9 cellular contexts compared by ENCODE assay signal in the genomic region with DNA sequence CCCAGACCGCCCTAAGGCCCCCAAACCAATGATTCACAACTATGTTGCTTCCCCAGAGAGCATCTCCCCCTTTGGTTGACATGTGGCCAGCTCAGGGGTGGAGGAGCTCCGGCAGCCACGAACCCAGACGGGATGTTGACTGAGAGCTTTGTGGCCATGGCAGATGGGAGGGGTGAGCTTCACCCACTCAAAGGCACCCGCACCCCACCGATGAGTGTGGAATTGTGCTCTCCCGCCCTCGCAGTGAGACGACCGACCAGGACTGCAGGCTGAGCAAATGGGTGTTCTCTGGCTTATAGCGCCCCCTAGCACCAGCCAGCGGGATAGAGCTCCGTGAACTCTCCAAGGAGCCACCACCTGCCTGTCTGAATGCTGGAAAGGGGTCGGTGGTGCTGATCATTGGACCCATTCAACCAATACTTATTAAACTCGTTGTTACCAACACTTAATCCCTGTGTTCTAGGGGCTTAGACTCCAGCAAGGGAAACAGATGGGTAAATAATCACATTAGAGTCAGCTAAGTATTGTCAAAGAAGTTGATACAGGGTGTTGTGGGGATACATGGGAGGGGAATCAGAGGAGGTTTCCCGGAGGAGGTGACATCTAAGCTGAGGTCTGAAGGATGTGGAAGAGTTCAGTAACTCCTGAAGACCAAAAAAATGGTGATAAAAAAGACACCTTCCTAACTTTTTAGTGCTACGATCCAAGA. TPM values are rescaled to one million over a fixed set of nuclear protein-coding genes. Genes with fewer than 3 reads are reported as not detected.
DNase-seq lines count a peak whose midpoint lies in the region; ATAC-seq, FAIRE-seq and TF ChIP-seq lines count a peak whose summit lies in the region.
"Had no signal": no experiment of that assay in that cellular context is flagged by ENCODE, and none has a peak within 500 bp of the region (broad histone marks: within the 10 kb centered on the region; RNA-seq: fewer than 3 reads in every experiment).

No MANE protein-coding gene starts in this region.

- H3K4me1 ChIP-seq in endothelial cell of umbilical vein (ENCODE audit: control insufficient read depth, extremely low read depth, insufficient read depth, low read length): no peaks in the 10 kb centered on the region

- no peak overlapping the region for H3K27ac Mint-ChIP-seq in activated CD8-positive, alpha-beta memory T cell treated with anti-CD3 and anti-CD28 coated beads, Interleukin-2, amount 10 ng/mL, durations not matched to agents 7 days and 5 days
- no peak overlapping the region for H3K27ac Mint-ChIP-seq in stimulated activated effector memory CD8-positive, alpha-beta T cell treated with anti-CD3 and anti-CD28 coated beads, Interleukin-12 subunit alpha, Interleukin-12 subunit beta, amount 100 ng/mL, for 72 hours

- no peaks in the 10 kb centered on the region for H3K9me1 ChIP-seq in endothelial cell of umbilical vein (replicated peaks; ENCODE audit: control insufficient read depth, extremely low read depth, insufficient read depth, low read length)

- no TSS peak for BruUV-seq in endothelial cell of umbilical vein (replicated peaks; lab: Mats Ljungman, UMichigan)

- no peaks in the 10 kb centered on the region for H3K36me3 ChIP-seq in endothelial cell of umbilical vein (ENCODE audit: control insufficient read depth in 2 of 2, extremely low read depth in 1 of 2, insufficient read depth in 2 of 2, low read length in 2 of 2)

- no peak for TF ChIP-seq POLR2A in GM12892 (IDR thresholded peaks at IDR 0.05; ENCODE audit: low read depth, low read length)
- no peak for TF ChIP-seq POLR2A in endothelial cell of umbilical vein (IDR thresholded peaks at IDR 0.05; ENCODE audit: low read depth, low read length)

- no peaks in the 10 kb centered on the region for H4K20me1 ChIP-seq in endothelial cell of umbilical vein (replicated peaks; ENCODE audit: control insufficient read depth, extremely low read depth, insufficient read depth, low read length)

- no peaks in the 10 kb centered on the region for H3K9me3 ChIP-seq in endothelial cell of umbilical vein (replicated peaks; ENCODE audit: control insufficient read depth, insufficient read depth, low read length)

- no peaks in the 10 kb centered on the region for H3K4me1 Mint-ChIP-seq in activated CD8-positive, alpha-beta memory T cell treated with anti-CD3 and anti-CD28 coated beads, Interleukin-2, amount 10 ng/mL, durations not matched to agents 7 days and 5 days
- peaks cover 5% of the 10 kb centered on the region for H3K4me1 Mint-ChIP-seq in stimulated activated effector memory CD8-positive, alpha-beta T cell treated with anti-CD3 and anti-CD28 coated beads, Interleukin-12 subunit alpha, Interleukin-12 subunit beta, amount 100 ng/mL, for 72 hours

- no peaks in the 10 kb centered on the region for H3K36me3 Mint-ChIP-seq in activated CD8-positive, alpha-beta memory T cell treated with anti-CD3 and anti-CD28 coated beads, Interleukin-2, amount 10 ng/mL, durations not matched to agents 7 days and 5 days
- no peaks in the 10 kb centered on the region for H3K36me3 Mint-ChIP-seq in stimulated activated effector memory CD8-positive, alpha-beta T cell treated with anti-CD3 and anti-CD28 coated beads, Interleukin-12 subunit alpha, Interleukin-12 subunit beta, amount 100 ng/mL, for 72 hours

- intact Hi-C loops in endothelial cell of umbilical vein (cut with micrococcal nuclease): loop anchor here (1.0 kb wide), 2 partner anchors 137 to 268 kb away; no protein-coding TSS in a partner anchor

- peaks cover 52% of the 10 kb centered on the region for H3K27me3 Mint-ChIP-seq in activated CD8-positive, alpha-beta memory T cell treated with anti-CD3 and anti-CD28 coated beads, Interleukin-2, amount 10 ng/mL, durations not matched to agents 7 days and 5 days

- POLR2A ChIA-PET in endothelial cell of umbilical vein (lab: Charles Lee): no interaction called here

- no peak overlapping the region for H3K27ac ChIP-seq in endothelial cell of umbilical vein (ENCODE audit: insufficient read depth, low read depth, low read length)
- H3K27ac ChIP-seq: epithelial cell of prostate had no signal

- H3K4me3 ChIP-seq in endothelial cell of umbilical vein (replicated peaks in 1 of 3; ENCODE audit: insufficient read depth in 1 of 3, low read depth in 1 of 3, low read length in 3 of 3): no peak overlapping the region

- no peak overlapping the region for H3K4me2 ChIP-seq in endothelial cell of umbilical vein (ENCODE audit: insufficient read depth, low read length)

- peaks cover 6 to 7% of the 10 kb centered on the region in 2 experiments for H3K27me3 ChIP-seq in endothelial cell of umbilical vein (ENCODE audit: control insufficient read depth in 2 of 2, insufficient read depth in 2 of 2, low read length in 2 of 2)

- TF ChIP-seq CTCF in endothelial cell of umbilical vein (IDR thresholded peaks at IDR 0.05; ENCODE audit: extremely low read depth in 1 of 2, insufficient read depth in 1 of 2, low read depth in 1 of 2, low read length in 2 of 2): peak; percentile 45 to 64

- H3K4me3 Mint-ChIP-seq in activated CD8-positive, alpha-beta memory T cell treated with anti-CD3 and anti-CD28 coated beads, Interleukin-2, amount 10 ng/mL, durations not matched to agents 7 days and 5 days: no peak overlapping the region
- H3K4me3 Mint-ChIP-seq in stimulated activated effector memory CD8-positive, alpha-beta T cell treated with anti-CD3 and anti-CD28 coated beads, Interleukin-12 subunit alpha, Interleukin-12 subunit beta, amount 100 ng/mL, for 72 hours: no peak overlapping the region

- ATAC-seq in activated CD8-positive, alpha-beta memory T cell treated with anti-CD3 and anti-CD28 coated beads, Interleukin-2, amount 10 ng/mL, durations not matched to agents 7 days and 5 days: peak; percentile 65
- peak; percentile 66 for ATAC-seq in stimulated activated effector memory CD8-positive, alpha-beta T cell treated with anti-CD3 and anti-CD28 coated beads, Interleukin-12 subunit alpha, Interleukin-12 subunit beta, amount 100 ng/mL, for 72 hours
- ATAC-seq in GM18520 (IDR thresholded peaks at IDR 0.05; ENCODE audit: unreplicated experiment) (no peak), HG03469 (IDR thresholded peaks at IDR 0.05; ENCODE audit: unreplicated experiment) (no peak)

- no peak overlapping the region for H3K9ac ChIP-seq in endothelial cell of umbilical vein (replicated peaks; ENCODE audit: extremely low read depth, insufficient read depth, low read length)

- H2AFZ ChIP-seq in endothelial cell of umbilical vein (ENCODE audit: low read depth, low read length): no peak overlapping the region

- no peaks in the 10 kb centered on the region for H3K79me2 ChIP-seq in endothelial cell of umbilical vein (ENCODE audit: control insufficient read depth, insufficient read depth, low read length)

- H3K9me3 Mint-ChIP-seq in activated CD8-positive, alpha-beta memory T cell treated with anti-CD3 and anti-CD28 coated beads, Interleukin-2, amount 10 ng/mL, durations not matched to agents 7 days and 5 days (ENCODE audit: low read depth): no peaks in the 10 kb centered on the region
- H3K9me3 Mint-ChIP-seq in stimulated activated effector memory CD8-positive, alpha-beta T cell treated with anti-CD3 and anti-CD28 coated beads, Interleukin-12 subunit alpha, Interleukin-12 subunit beta, amount 100 ng/mL, for 72 hours: no peaks in the 10 kb centered on the region

- FAIRE-seq in GM12892 (lab: Jason Lieb, UNC) (no peak), endothelial cell of umbilical vein (lab: Jason Lieb, UNC) (no peak)

- DNase-seq in GM12892 (ENCODE audit: insufficient read length): peak; percentile 43
- DNase-seq in NCI-H748 (lab: John Stamatoyannopoulos, UW; ENCODE audit: unreplicated experiment): peak; percentile 8
- DNase-seq in activated CD8-positive, alpha-beta memory T cell treated with anti-CD3 and anti-CD28 coated beads, Interleukin-2, amount 10 ng/mL, durations not matched to agents 7 days and 5 days: peak; percentile 64
- DNase-seq in endothelial cell of umbilical vein (ENCODE audit: low read depth, low spot score): no peak
- DNase-seq in myocyte (ENCODE audit: low read depth): peak; percentile 62
- peak; percentile 15 to 66 for DNase-seq in stimulated activated effector memory CD8-positive, alpha-beta T cell treated with anti-CD3 and anti-CD28 coated beads, Interleukin-12 subunit alpha, Interleukin-12 subunit beta, amount 100 ng/mL, for 72 hours (ENCODE audit: low spot score in 2 of 2)

- CTCF ChIA-PET in activated CD8-positive, alpha-beta memory T cell treated with anti-CD3 and anti-CD28 coated beads, Interleukin-2, amount 10 ng/mL, durations not matched to agents 7 days and 5 days (lab: Charles Lee): interaction anchor here (0.6 to 5.9 kb wide), 39 partner anchors 10 to 692 kb away, joined by 3 to 101 read pairs (median 4); no protein-coding TSS in a partner anchor
- CTCF ChIA-PET in endothelial cell of umbilical vein (lab: Charles Lee): interaction anchor here (0.5 to 4.3 kb wide), 12 partner anchors 19 to 297 kb away, joined by 3 to 81 read pairs (median 4); no protein-coding TSS in a partner anchor

- dilution Hi-C loops in endothelial cell of umbilical vein (cut with MboI; ENCODE audit: extremely low pct_ligation_motif_present, low sequenced_read_pairs): no loop called here

TF ChIP-seq in endothelial cell of umbilical vein, 7 proteins besides CTCF, POLR2A, EP300 and RAD21 (continues in another document):
- no peak for TF ChIP-seq JUN (IDR thresholded peaks at IDR 0.05; ENCODE audit: borderline replicate concordance, insufficient read depth, insufficient read length, low read depth)
- TF ChIP-seq EZH2 (IDR thresholded peaks at IDR 0.05; ENCODE audit: borderline replicate concordance, low read depth, low read length, severe bottlenecking): no peak
- TF ChIP-seq POLR2AphosphoS5 (IDR thresholded peaks at IDR 0.05; ENCODE audit: insufficient read depth, low read depth, low read length): no peak
- no peak for TF ChIP-seq MYC (IDR thresholded peaks at IDR 0.05; ENCODE audit: low read depth, low read length)
- TF ChIP-seq GATA2 (IDR thresholded peaks at IDR 0.05; ENCODE audit: insufficient read depth, insufficient read length, low read depth, low read length): no peak

RNA-seq across cellular contexts. Expression of gene TIMP3, which starts 4.5 kb away (rescaled TPM):
- polyA plus RNA-seq in GM12892 (2012; ENCODE audit: missing spikeins): not detected
- total RNA-seq in activated CD8-positive, alpha-beta memory T cell treated with anti-CD3 and anti-CD28 coated beads, Interleukin-2, amount 10 ng/mL, durations not matched to agents 7 days and 5 days: not detected
- total RNA-seq in endothelial cell of umbilical vein (2.0 and 8.7 TPM in 2 replicates), myocyte (4.0 and 5.2 TPM in 2 replicates)
- polyA plus RNA-seq in endothelial cell of umbilical vein: 0.22 and 0.27 TPM in 2 replicates
- polyA plus RNA-seq in endothelial cell of umbilical vein (2011; cell fraction: cytosol; rRNA removed): 0.18 TPM in 2 replicates
- polyA plus RNA-seq in endothelial cell of umbilical vein (2011; cell fraction: nucleus; rRNA removed): 0.16 and 0.18 TPM in 2 replicates
- polyA plus RNA-seq in endothelial cell of umbilical vein (2012): 0.04 and 0.05 TPM in 2 replicates
- polyA minus RNA-seq in endothelial cell of umbilical vein: 0.22 and 0.53 TPM in 2 replicates
- 3.3 TPM for polyA minus RNA-seq in endothelial cell of umbilical vein (2011; cell fraction: cytosol; rRNA and poly(A)+ RNA removed)
- 0.10 and 0.14 TPM in 2 replicates for polyA minus RNA-seq in endothelial cell of umbilical vein (2011; cell fraction: nucleus; rRNA and poly(A)+ RNA removed)
- 1,125 TPM for polyA plus RNA-seq in myocyte (2012)

Comparison
In these comparisons a context has a peak if more than half of its experiments do, and no peak if none do; other contexts are left out.
1. ATAC-seq: peak in activated CD8-positive, alpha-beta memory T cell treated with anti-CD3 and anti-CD28 coated beads, Interleukin-2, amount 10 ng/mL, durations not matched to agents 7 days and 5 days (single experiment) and stimulated activated effector memory CD8-positive, alpha-beta T cell treated with anti-CD3 and anti-CD28 coated beads, Interleukin-12 subunit alpha, Interleukin-12 subunit beta, amount 100 ng/mL, for 72 hours (single experiment); none in GM18520 (single experiment) and HG03469 (single experiment).